8 cellular contexts compared by ENCODE assay signal in genomic region chr2:62475172-62476011, GRCh38. TPM values are rescaled to one million over a fixed set of nuclear protein-coding genes. Genes with fewer than 3 reads are reported as not detected.
DNase-seq lines count a peak whose midpoint lies in the region; ATAC-seq, FAIRE-seq and TF ChIP-seq lines count a peak whose summit lies in the region.

No MANE protein-coding gene starts in this region.

- H3K4me1 Mint-ChIP-seq in GM23338: peaks cover 35% of the 10 kb centered on the region

- DNase-seq in GM23338 (ENCODE audit: low spot score) (peak; percentile 20), left ventricle myocardium superior (peak; percentile 39), retinal pigment epithelial cell (ENCODE audit: low read depth) (peak; percentile 70), urothelium cell line (ENCODE audit: low spot score) (no peak), HT-29 (ENCODE audit: low spot score) (no peak)

- no peaks in the 10 kb centered on the region for H3K9me2 ChIP-seq in GM23338 (ENCODE audit: insufficient read depth)

- no peak for FAIRE-seq in urothelium cell line (lab: Jason Lieb, UNC)

- peak overlapping the region; percentile 86 for H2AFZ ChIP-seq in GM23338

- H3K27ac ChIP-seq in GM23338 (ENCODE audit: low read depth): peak overlapping the region; percentile 27; the same call in 1 of the 2 replicates

- no peaks in the 10 kb centered on the region for H4K20me1 ChIP-seq in GM23338 (replicated peaks; ENCODE audit: insufficient read depth)

- H3K27me3 Mint-ChIP-seq in GM23338 (ENCODE audit: insufficient read depth, low read depth, poor library complexity): peaks cover 3% of the 10 kb centered on the region

- intact Hi-C loops in left ventricle myocardium superior (cut with micrococcal nuclease): no loop called here

- no peaks in the 10 kb centered on the region for H3K36me3 ChIP-seq in GM23338 (ENCODE audit: insufficient read depth)

- H3K4me1 ChIP-seq in GM23338 (ENCODE audit: insufficient read depth): peaks cover 18% of the 10 kb centered on the region; the same call in 1 of the 2 replicates

- H3K36me3 Mint-ChIP-seq in GM23338 (ENCODE audit: low read depth): no peaks in the 10 kb centered on the region

- H3K27ac Mint-ChIP-seq in GM23338: peak overlapping the region; percentile 78; the same call in 1 of the 2 replicates

- TF ChIP-seq CTCF in GM23338 (conservative IDR thresholded peaks at IDR 0.05; ENCODE audit: low read depth in 2 of 2) (no peak), retinal pigment epithelial cell (conservative IDR thresholded peaks at IDR 0.05; ENCODE audit: low read depth, low read length) (no peak)

- no peak overlapping the region for H3K4me3 ChIP-seq in GM23338
- H3K4me3 ChIP-seq in retinal pigment epithelial cell (ENCODE audit: low read length): no peak overlapping the region

- H3K27me3 ChIP-seq in GM23338 (ENCODE audit: insufficient read depth): no peaks in the 10 kb centered on the region

- ATAC-seq in GM23338 (peak; percentile 53), SK-N-SH treated with all-trans-retinoic acid at 6 μM for 48 hours (peak; percentile 67), left ventricle myocardium superior (peak; percentile 15), HG02623 (IDR thresholded peaks at IDR 0.05; ENCODE audit: unreplicated experiment) (no peak), HG03108 (IDR thresholded peaks at IDR 0.05; ENCODE audit: unreplicated experiment) (no peak)

- no peak overlapping the region; the same call in 1 of the 2 replicates for H3K4me2 ChIP-seq in GM23338

- no peaks in the 10 kb centered on the region for H3F3A ChIP-seq in GM23338 (replicated peaks; ENCODE audit: low read depth)

- no peaks in the 10 kb centered on the region for H3K9me3 Mint-ChIP-seq in GM23338

- no peaks in the 10 kb centered on the region for H3K79me2 ChIP-seq in GM23338 (replicated peaks; ENCODE audit: insufficient read depth)

- H3K4me3 Mint-ChIP-seq in GM23338: no peak overlapping the region

TF ChIP-seq in GM23338, 12 proteins besides CTCF, POLR2A, EP300 and RAD21 (continues in another document):
- no peak for TF ChIP-seq EZH2 (IDR thresholded peaks at IDR 0.05; ENCODE audit: low read depth, unreplicated experiment)
- no peak for TF ChIP-seq POLR2AphosphoS5 (IDR thresholded peaks at IDR 0.05; ENCODE audit: low read depth)
- no peak for TF ChIP-seq ETS1 (IDR thresholded peaks at IDR 0.05)
- TF ChIP-seq STAT1 (IDR thresholded peaks at IDR 0.05; ENCODE audit: unreplicated experiment): no peak
- TF ChIP-seq JUNB (IDR thresholded peaks at IDR 0.05; ENCODE audit: unreplicated experiment): no peak
- no peak for TF ChIP-seq EZH2phosphoT487 (IDR thresholded peaks at IDR 0.05; ENCODE audit: unreplicated experiment)

TF ChIP-seq in SK-N-SH treated with all-trans-retinoic acid at 6 μM for 48 hours, 23 proteins besides CTCF, POLR2A, EP300 and RAD21:
- TF ChIP-seq TSHZ2 (CRISPR knock-in tag; IDR thresholded peaks at IDR 0.05) (peak; percentile 51; the same call in 1 of the 2 replicates), RARB (CRISPR knock-in tag; IDR thresholded peaks at IDR 0.05) (no peak), TCF4 (CRISPR knock-in tag; IDR thresholded peaks at IDR 0.05; ENCODE audit: borderline replicate concordance) (peak; percentile 66)

RNA-seq across cellular contexts. Expression of gene TMEM17, which starts 30.6 kb away (rescaled TPM):
- total RNA-seq in GM23338 (2014; rRNA removed; shearing (Covaris generic)): 0.94 and 3.0 TPM in 2 replicates
- polyA plus RNA-seq in GM23338 (2016; fragmentation: Nextera tagmentation; extraction: Ambion mirVana): 1.2 and 1.7 TPM in 2 replicates
- total RNA-seq in left ventricle myocardium superior: 1.4 TPM
- 0.56 and 1.7 TPM in 2 replicates for total RNA-seq in HT-29 (2014; rRNA removed; shearing (Covaris generic))

Comparison
In these comparisons a context has a peak if more than half of its experiments do, and no peak if none do; other contexts are left out.
1. ATAC-seq: peak in GM23338 (single experiment), SK-N-SH treated with all-trans-retinoic acid at 6 μM for 48 hours (single experiment) and left ventricle myocardium superior (single experiment); none in HG02623 (single experiment) and HG03108 (single experiment).
2. DNase-seq: peak in GM23338 (single experiment), left ventricle myocardium superior (single experiment) and retinal pigment epithelial cell (single experiment); none in urothelium cell line (single experiment) and HT-29 (single experiment).